12 cellular contexts compared by ENCODE assay signal in the genomic region with DNA sequence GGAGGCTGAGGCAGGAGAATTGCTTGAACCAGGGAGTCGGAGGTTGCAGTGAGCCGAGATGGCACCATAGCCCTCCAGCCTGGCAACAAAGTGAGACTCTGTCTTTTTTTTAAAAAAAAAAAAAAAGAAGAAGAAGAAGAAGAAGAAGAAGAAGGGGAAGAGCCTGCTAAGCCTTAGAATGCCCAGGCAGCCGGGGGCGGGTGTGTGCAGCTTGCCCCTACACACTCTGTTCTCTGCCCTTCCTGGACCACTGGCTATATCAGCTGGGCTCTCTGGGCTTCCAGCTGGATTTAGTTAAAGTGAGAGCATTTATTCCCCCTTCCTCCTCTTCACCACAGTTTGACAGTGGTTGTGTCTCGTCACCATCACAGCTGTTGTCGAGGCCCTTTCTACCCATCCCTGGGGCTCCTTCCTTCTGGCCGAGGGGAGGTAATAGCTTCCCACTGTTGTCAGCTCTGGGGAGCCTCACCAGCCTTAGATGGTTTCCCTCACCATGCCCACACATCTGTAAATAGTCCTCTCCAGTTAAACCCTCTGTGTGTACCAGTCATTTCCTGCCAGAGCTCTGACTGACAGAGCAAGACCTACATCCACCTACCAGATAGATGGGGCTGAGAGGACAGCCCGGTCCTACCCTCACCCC.
DNase-seq lines count a peak whose midpoint lies in the region; ATAC-seq lines count a peak whose summit lies in the region.
"Had no signal": no experiment of that assay in that cellular context is flagged by ENCODE, and none has a peak within 500 bp of the region (broad histone marks: within the 10 kb centered on the region; RNA-seq: fewer than 3 reads in every experiment).

No MANE protein-coding gene starts in this region.

- H3K4me3 Mint-ChIP-seq in dendritic cell treated with granulocyte-macrophage colony-stimulating factor and Interleukin-4, amounts not matched to agents 40 ng/mL and 50 ng/mL, for 4 days: peak overlapping the region; percentile 53
- H3K4me3 Mint-ChIP-seq: neural crest cell had no signal

- peaks cover 89% of the 10 kb centered on the region for H3K4me1 Mint-ChIP-seq in dendritic cell treated with granulocyte-macrophage colony-stimulating factor and Interleukin-4, amounts not matched to agents 40 ng/mL and 50 ng/mL, for 4 days (ENCODE audit: low read depth)

- H3K36me3 Mint-ChIP-seq in dendritic cell treated with granulocyte-macrophage colony-stimulating factor and Interleukin-4, amounts not matched to agents 40 ng/mL and 50 ng/mL, for 4 days (ENCODE audit: low read depth): peaks cover 16% of the 10 kb centered on the region

- H3K27me3 Mint-ChIP-seq in dendritic cell treated with granulocyte-macrophage colony-stimulating factor and Interleukin-4, amounts not matched to agents 40 ng/mL and 50 ng/mL, for 4 days: no peaks in the 10 kb centered on the region

- peak overlapping the region; percentile 76 for H3K27ac Mint-ChIP-seq in dendritic cell treated with granulocyte-macrophage colony-stimulating factor and Interleukin-4, amounts not matched to agents 40 ng/mL and 50 ng/mL, for 4 days

- intact Hi-C loops in dendritic cell treated with granulocyte-macrophage colony-stimulating factor and Interleukin-4, amounts not matched to agents 40 ng/mL and 50 ng/mL, for 4 days (cut with micrococcal nuclease): no loop called here

- H3K9me3 Mint-ChIP-seq in dendritic cell treated with granulocyte-macrophage colony-stimulating factor and Interleukin-4, amounts not matched to agents 40 ng/mL and 50 ng/mL, for 4 days: no peaks in the 10 kb centered on the region
- H3K9me3 Mint-ChIP-seq: neural crest cell had no signal

- no peak for ATAC-seq in HG02798 (IDR thresholded peaks at IDR 0.05; ENCODE audit: poor library complexity, unreplicated experiment)
- ATAC-seq: PC-3 had no signal

- DNase-seq in stimulated activated CD4-positive, alpha-beta T cell treated with anti-CD3 and anti-CD28 coated beads, Interleukin-4, amount 100 ng/mL, for 24 hours: peak; percentile 36
- DNase-seq in stimulated activated CD4-positive, alpha-beta T cell treated with anti-CD3 and anti-CD28 coated beads, Interleukin-4, amount 100 ng/mL, for 4 hours: no peak
- DNase-seq in RPMI7951 (ENCODE audit: low read depth) (peak; percentile 77), AML-193 (lab: John Stamatoyannopoulos, UW) (no peak), glomerular visceral epithelial cell (ENCODE audit: extremely low spot score) (no peak), middle frontal gyrus (ENCODE audit: extremely low spot score, low spot score) (no peak)
- DNase-seq: dermis blood vessel endothelial cell, NCI-H2081 treated with DMSO at 0.1 percent for 48 hours, PC-3 had no signal

Comparison
In these comparisons a context has a peak if more than half of its experiments do, and no peak if none do; other contexts are left out.
1. DNase-seq: peak in stimulated activated CD4-positive, alpha-beta T cell treated with anti-CD3 and anti-CD28 coated beads, Interleukin-4, amount 100 ng/mL, for 24 hours (single experiment) and RPMI7951 (single experiment); none in stimulated activated CD4-positive, alpha-beta T cell treated with anti-CD3 and anti-CD28 coated beads, Interleukin-4, amount 100 ng/mL, for 4 hours (0 of 2), AML-193 (0 of 2), glomerular visceral epithelial cell (single experiment) and middle frontal gyrus (single experiment).